36 cellular contexts compared by ENCODE assay signal in the genomic region with DNA sequence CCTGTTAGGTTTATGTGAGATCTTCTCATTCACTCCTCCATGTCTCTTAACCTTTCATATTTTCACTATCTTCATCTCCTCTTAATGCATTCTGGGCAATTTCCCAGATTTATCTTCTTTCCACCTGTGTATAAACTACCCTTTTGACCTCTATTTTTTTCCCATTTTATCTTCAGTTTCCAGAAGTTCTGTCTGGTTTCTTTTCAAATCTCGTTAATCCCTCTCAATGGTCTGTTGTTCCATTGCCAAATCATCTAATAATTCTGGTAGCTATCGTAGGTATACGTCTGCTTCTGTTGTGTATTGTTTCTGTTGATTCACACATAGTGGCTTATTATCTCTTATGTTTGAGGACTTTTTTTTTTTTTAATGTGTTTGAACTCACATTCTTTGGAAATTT. TPM values are rescaled to one million over a fixed set of nuclear protein-coding genes. Genes with fewer than 3 reads are reported as not detected.
"Had no signal": no experiment of that assay in that cellular context is flagged by ENCODE, and none has a peak within 500 bp of the region (broad histone marks: within the 10 kb centered on the region; RNA-seq: fewer than 3 reads in every experiment).

No MANE protein-coding gene starts in this region.

- FAIRE-seq: astrocyte, TTC549 had no signal

- DNase-seq: activated B cell treated with CpG ODN at 0.5 μM for 24 hours; activated CD4-positive, alpha-beta memory T cell treated with anti-CD3 and anti-CD28 coated beads for 36 hours; activated CD4-positive, alpha-beta T cell treated with anti-CD3 and anti-CD28 coated beads for 4 hours; activated CD4-positive, alpha-beta T cell treated with anti-CD3 and anti-CD28 coated beads, Interleukin-2, amount 10 ng/mL, durations not matched to agents 24 days and 14 days; activated CD4-positive, alpha-beta T cell treated with anti-CD3 and anti-CD28 coated beads, Interleukin-2, amount 50 U/mL, for 1 hour; activated CD4-positive, alpha-beta T cell treated with anti-CD3 and anti-CD28 coated beads, Interleukin-2, amount 50 U/mL, for 4 hours; activated CD4-positive, CD25-positive, alpha-beta regulatory T cell treated with anti-CD3 and anti-CD28 coated beads, Interleukin-2, amount 50 U/mL, for 72 hours; activated CD8-positive, alpha-beta memory T cell treated with anti-CD3 and anti-CD28 coated beads, Interleukin-2, amount 50 U/mL, for 4 hours; activated CD8-positive, alpha-beta T cell treated with anti-CD3 and anti-CD28 coated beads for 36 hours; activated effector memory CD4-positive, alpha-beta T cell treated with anti-CD3 and anti-CD28 coated beads, Interleukin-2, amount 50 U/mL, for 16 hours; activated gamma-delta T cell treated with Interleukin-2 at 50 U/mL for 16 hours; activated naive CD4-positive, alpha-beta T cell; activated naive CD4-positive, alpha-beta T cell treated with anti-CD3 and anti-CD28 coated beads for 36 hours; activated naive CD4-positive, alpha-beta T cell treated with anti-CD3 and anti-CD28 coated beads, Interleukin-2, amount 50 U/mL, for 16 hours; activated naive CD8-positive, alpha-beta T cell treated with anti-CD3 and anti-CD28 coated beads for 36 hours; activated T-cell treated with anti-CD3 and anti-CD28 coated beads for 4 hours; activated T-cell treated with anti-CD3 and anti-CD28 coated beads, Interleukin-2, amount 50 U/mL, for 1 hour; activated T-cell treated with anti-CD3 and anti-CD28 coated beads, Interleukin-2, amount 50 U/mL, for 4 hours; activated T-cell treated with anti-CD3 and anti-CD28 coated beads, Interleukin-2, amount 50 U/mL, for 72 hours; adrenal gland; amniotic stem cell; aorta; body of pancreas; brain microvascular endothelial cell; central memory CD4-positive, alpha-beta T cell; T-helper 2 cell; T-helper 9 cell had no signal

- H3K36me3 Mint-ChIP-seq: activated CD4-positive, alpha-beta memory T cell treated with anti-CD3 and anti-CD28 coated beads for 36 hours; activated naive CD4-positive, alpha-beta T cell treated with anti-CD3 and anti-CD28 coated beads, Interleukin-2, amount 50 U/mL, for 72 hours had no signal

- H3K36me3 ChIP-seq: adrenal gland, brain microvascular endothelial cell, breast epithelium had no signal

- H3K9me3 ChIP-seq: adrenal gland, body of pancreas, breast epithelium had no signal

- H3K27ac Mint-ChIP-seq: activated B cell treated with CpG ODN at 0.5 μM for 24 hours; activated CD4-positive, alpha-beta memory T cell treated with anti-CD3 and anti-CD28 coated beads for 36 hours; activated CD4-positive, alpha-beta T cell treated with anti-CD3 and anti-CD28 coated beads, Interleukin-2, amount 10 ng/mL, durations not matched to agents 24 days and 14 days; activated CD8-positive, alpha-beta T cell treated with anti-CD3 and anti-CD28 coated beads for 36 hours; activated naive CD4-positive, alpha-beta T cell treated with anti-CD3 and anti-CD28 coated beads for 36 hours; activated naive CD4-positive, alpha-beta T cell treated with anti-CD3 and anti-CD28 coated beads, Interleukin-2, amount 50 U/mL, for 72 hours; activated naive CD8-positive, alpha-beta T cell treated with anti-CD3 and anti-CD28 coated beads for 36 hours; activated T-cell treated with anti-CD3 and anti-CD28 coated beads, Interleukin-2, amount 50 U/mL, for 72 hours; activated T-helper 1 cell treated with anti-CD3 and anti-CD28 coated beads, Interleukin-12 subunit alpha, Interleukin-12 subunit beta, Interleukin-2, Interleukin-4 antibody, amounts not matched to agents 30 ng/mL and 10 ng/mL and 1 ng/mL, durations not matched to agents 14 hours and 24 hours and 36 hours; activated T-helper 17 cell treated with anti-CD3 and anti-CD28 coated beads, Interleukin-2, amount 50 U/mL, for 72 hours; T-helper 1 cell treated with Interleukin-12 subunit alpha and Interleukin-12 subunit beta and Interleukin-4 antibody, amounts not matched to agents 30 μg/mL and 1 μg/mL, for 36 hours; T-helper 2 cell treated with Interferon-gamma antibody and Interleukin-4, amounts not matched to agents 5 μg/mL and 100 μg/mL, for 36 hours had no signal

- H3K9me3 Mint-ChIP-seq: activated B cell treated with CpG ODN at 0.5 μM for 24 hours; activated CD4-positive, alpha-beta memory T cell treated with anti-CD3 and anti-CD28 coated beads for 36 hours; activated CD8-positive, alpha-beta T cell treated with anti-CD3 and anti-CD28 coated beads for 36 hours; activated naive CD8-positive, alpha-beta T cell treated with anti-CD3 and anti-CD28 coated beads for 36 hours; activated T-cell treated with anti-CD3 and anti-CD28 coated beads, Interleukin-2, amount 50 U/mL, for 4 hours; activated T-cell treated with anti-CD3 and anti-CD28 coated beads, Interleukin-2, amount 50 U/mL, for 72 hours; activated T-helper 1 cell treated with anti-CD3 and anti-CD28 coated beads, Interleukin-12 subunit alpha, Interleukin-12 subunit beta, Interleukin-2, Interleukin-4 antibody, amounts not matched to agents 30 ng/mL and 10 ng/mL and 1 ng/mL, durations not matched to agents 14 hours and 24 hours and 36 hours; activated T-helper 17 cell treated with anti-CD3 and anti-CD28 coated beads, Interleukin-2, amount 50 U/mL, for 72 hours; T-helper 1 cell treated with Interleukin-12 subunit alpha and Interleukin-12 subunit beta and Interleukin-4 antibody, amounts not matched to agents 30 μg/mL and 1 μg/mL, for 36 hours had no signal

- H3K4me3 Mint-ChIP-seq: activated B cell treated with CpG ODN at 0.5 μM for 24 hours; activated CD4-positive, alpha-beta memory T cell treated with anti-CD3 and anti-CD28 coated beads for 36 hours; activated CD4-positive, alpha-beta T cell treated with anti-CD3 and anti-CD28 coated beads, Interleukin-2, amount 10 ng/mL, durations not matched to agents 24 days and 14 days; activated CD8-positive, alpha-beta T cell treated with anti-CD3 and anti-CD28 coated beads for 36 hours; activated naive CD4-positive, alpha-beta T cell treated with anti-CD3 and anti-CD28 coated beads for 36 hours; activated naive CD8-positive, alpha-beta T cell treated with anti-CD3 and anti-CD28 coated beads for 36 hours; activated T-cell treated with anti-CD3 and anti-CD28 coated beads, Interleukin-2, amount 50 U/mL, for 4 hours; activated T-cell treated with anti-CD3 and anti-CD28 coated beads, Interleukin-2, amount 50 U/mL, for 72 hours; activated T-helper 1 cell treated with anti-CD3 and anti-CD28 coated beads, Interleukin-12 subunit alpha, Interleukin-12 subunit beta, Interleukin-2, Interleukin-4 antibody, amounts not matched to agents 30 ng/mL and 10 ng/mL and 1 ng/mL, durations not matched to agents 14 hours and 24 hours and 36 hours; activated T-helper 17 cell treated with anti-CD3 and anti-CD28 coated beads, Interleukin-2, amount 50 U/mL, for 72 hours; T-helper 1 cell treated with Interleukin-12 subunit alpha and Interleukin-12 subunit beta and Interleukin-4 antibody, amounts not matched to agents 30 μg/mL and 1 μg/mL, for 36 hours; T-helper 2 cell treated with Interferon-gamma antibody and Interleukin-4, amounts not matched to agents 5 μg/mL and 100 μg/mL, for 36 hours had no signal

- H3K27ac ChIP-seq: adrenal gland, body of pancreas, brain microvascular endothelial cell, breast epithelium, VCaP had no signal

- H3K4me1 ChIP-seq: adrenal gland, breast epithelium had no signal

- H3K4me1 Mint-ChIP-seq: activated naive CD8-positive, alpha-beta T cell treated with anti-CD3 and anti-CD28 coated beads for 36 hours; activated T-helper 17 cell treated with anti-CD3 and anti-CD28 coated beads, Interleukin-2, amount 50 U/mL, for 72 hours had no signal

- H3K27me3 ChIP-seq: adrenal gland, body of pancreas, brain microvascular endothelial cell, breast epithelium had no signal

- ATAC-seq: activated CD8-positive, alpha-beta T cell treated with anti-CD3 and anti-CD28 coated beads for 36 hours; activated naive CD4-positive, alpha-beta T cell treated with anti-CD3 and anti-CD28 coated beads, Interleukin-2, amount 50 U/mL, for 72 hours; activated T-cell treated with anti-CD3 and anti-CD28 coated beads, Interleukin-2, amount 50 U/mL, for 4 hours; activated T-cell treated with anti-CD3 and anti-CD28 coated beads, Interleukin-2, amount 50 U/mL, for 72 hours; activated T-helper 17 cell treated with anti-CD3 and anti-CD28 coated beads, Interleukin-2, amount 50 U/mL, for 72 hours; body of pancreas had no signal

- H3K4me3 ChIP-seq: adrenal gland, body of pancreas, breast epithelium had no signal

RNA-seq across cellular contexts. Expression of gene PTPRF, which starts 51.3 kb away (rescaled TPM):
- total RNA-seq: activated B cell treated with CpG ODN at 0.5 μM for 24 hours had no signal
